In the genomic region with DNA sequence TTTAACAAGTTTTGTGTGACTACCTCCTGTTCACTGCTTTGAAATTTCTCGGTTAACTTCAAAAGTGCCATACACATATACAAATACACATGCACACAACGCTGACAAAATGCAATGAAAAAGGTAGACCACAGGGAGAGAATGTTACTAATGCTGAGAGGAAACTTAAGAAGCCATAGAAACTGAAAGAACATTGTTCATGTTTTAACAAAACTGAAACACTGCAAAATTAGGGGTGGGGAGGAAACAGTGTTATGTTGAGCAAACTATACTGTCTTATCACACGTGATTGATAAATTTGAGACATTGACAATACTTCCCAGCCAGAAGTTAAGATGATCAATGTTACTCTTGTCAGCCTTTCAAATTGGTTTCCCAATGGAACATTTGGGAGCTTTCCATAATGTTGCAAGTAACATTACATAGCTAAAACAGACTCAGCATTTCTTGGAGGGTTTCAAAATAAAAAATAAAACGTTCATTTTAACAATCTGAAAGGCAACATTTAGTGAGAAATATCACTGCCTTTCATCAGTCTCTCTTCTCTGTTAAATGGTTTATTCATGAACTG, we compare ENCODE assay signal across 10 cellular contexts.
A peak's percentile ranks its signal among the peaks of the same experiment; 100 is the strongest.
DNase-seq lines count a peak whose midpoint lies in the region; ATAC-seq and TF ChIP-seq lines count a peak whose summit lies in the region.
"Had no signal": no experiment of that assay in that cellular context is flagged by ENCODE, and none has a peak within 500 bp of the region (broad histone marks: within the 10 kb centered on the region; RNA-seq: fewer than 3 reads in every experiment).

No MANE protein-coding gene starts in this region.

- ATAC-seq in GM19351 (IDR thresholded peaks at IDR 0.05; ENCODE audit: unreplicated experiment) (peak; percentile 93), HG02759 (IDR thresholded peaks at IDR 0.05; ENCODE audit: unreplicated experiment) (peak; percentile 85), HG03469 (IDR thresholded peaks at IDR 0.05; ENCODE audit: unreplicated experiment) (peak; percentile 89)

- peak; percentile 80 for DNase-seq in GM12865 (ENCODE audit: low read depth)
- DNase-seq in NCI-H2029 treated with DMSO at 0.1 percent for 48 hours (lab: John Stamatoyannopoulos, UW), result no peak
- no peak for DNase-seq in T-helper 1 cell
- DNase-seq in SKM-1 (lab: John Stamatoyannopoulos, UW; ENCODE audit: unreplicated experiment), result no peak
- DNase-seq in DMS53 treated with DMSO at 0.1 percent for 48 hours (lab: John Stamatoyannopoulos, UW; ENCODE audit: unreplicated experiment), result no peak
- DNase-seq: NCI-H1092; stimulated activated CD8-positive, alpha-beta memory T cell treated with anti-CD3 and anti-CD28 coated beads, Interleukin-4, amount 100 ng/mL, for 48 hours had no signal

- H3K4me3 ChIP-seq in GM12865 (ENCODE audit: low read depth, low read length), result no peak overlapping the region

- TF ChIP-seq CTCF in GM12865 (IDR thresholded peaks at IDR 0.05; ENCODE audit: insufficient read depth, low read depth, low read length, missing control alignments), result no peak
